1 cellular context compared by ENCODE assay signal in genomic region chr15:40160689-40161688, GRCh38.
A peak's percentile ranks its signal among the peaks of the same experiment; 100 is the strongest.
TF ChIP-seq lines count a peak whose summit lies in the region.

Gene BUB1B (plus strand): TSS chr15:40161069. CDS start chr15:40161221, 152 bp downstream.

TF ChIP-seq in K562, 482 proteins besides CTCF, POLR2A, EP300 and RAD21 (continued from another document and continues in another):
- TF ChIP-seq MGA (IDR thresholded peaks at IDR 0.05) (peak; percentile 75), HEY1 (CRISPR knock-in tag; IDR thresholded peaks at IDR 0.05; ENCODE audit: borderline replicate concordance) (no peak), ETS1 (conservative IDR thresholded peaks at IDR 0.05; ENCODE audit: control insufficient read depth, low read depth, low read length) (peak; percentile 99), WHSC1 (IDR thresholded peaks at IDR 0.05; ENCODE audit: low read length) (no peak), MTF1 (CRISPR knock-in tag; IDR thresholded peaks at IDR 0.05; ENCODE audit: borderline replicate concordance) (no peak), ZNF75A (CRISPR knock-in tag; IDR thresholded peaks at IDR 0.05) (no peak), CTCFL (IDR thresholded peaks at IDR 0.05; ENCODE audit: borderline replicate concordance, insufficient read depth, low read depth, low read length, poor library complexity, severe bottlenecking) (no peak), ZNF696 (CRISPR knock-in tag; conservative IDR thresholded peaks at IDR 0.05) (no peak), TAL1 (IDR thresholded peaks at IDR 0.05) (no peak), BRD9 (IDR thresholded peaks at IDR 0.05; ENCODE audit: low read depth, partially characterized antibody) (no peak), MXI1 (IDR thresholded peaks at IDR 0.05; ENCODE audit: low read depth, low read length) (peak; percentile 48), KAT2B (IDR thresholded peaks at IDR 0.05; ENCODE audit: low read depth, low read length) (no peak), ZBTB9 (CRISPR knock-in tag; IDR thresholded peaks at IDR 0.05) (no peak), ZNF639 (CRISPR knock-in tag; conservative IDR thresholded peaks at IDR 0.05 in 1 of 2, IDR thresholded peaks at IDR 0.05 in 1 of 2) (peak in 1 of 2 experiments; percentile 41; a peak in 1 of 4 replicates), PRPF4 (IDR thresholded peaks at IDR 0.05; ENCODE audit: insufficient read depth, low read depth, low read length, poor library complexity, severe bottlenecking) (no peak), NFIX (CRISPR knock-in tag; IDR thresholded peaks at IDR 0.05; ENCODE audit: low read depth) (no peak), ZNF431 (CRISPR knock-in tag; IDR thresholded peaks at IDR 0.05) (no peak), FOXK2 (conservative IDR thresholded peaks at IDR 0.05 in 1 of 2, IDR thresholded peaks at IDR 0.05 in 1 of 2; ENCODE audit: low read depth in 2 of 2) (peak; percentile 58 to 77; a peak in 2 of 4 replicates), ZBTB33 (CRISPR knock-in tag; IDR thresholded peaks at IDR 0.05) (no peak), EZH2 (IDR thresholded peaks at IDR 0.05; ENCODE audit: borderline replicate concordance, low read depth, low read length) (no peak), NR2C2 (CRISPR knock-in tag; IDR thresholded peaks at IDR 0.05) (peak; percentile 63), NR2C2 (tag; IDR thresholded peaks at IDR 0.05) (peak; percentile 84), ZHX1 (conservative IDR thresholded peaks at IDR 0.05; ENCODE audit: low read length) (0 out of 2 replicates have a peak, but pooled peaks have one; percentile 54), DNMT1 (IDR thresholded peaks at IDR 0.05) (peak; percentile 93; the same call in 1 of the 2 replicates), ZNF253 (CRISPR knock-in tag; conservative IDR thresholded peaks at IDR 0.05) (no peak), RBM14 (IDR thresholded peaks at IDR 0.05; ENCODE audit: borderline replicate concordance, insufficient read depth, low read depth, low read length) (no peak), RUNX1 (IDR thresholded peaks at IDR 0.05; ENCODE audit: low read depth) (no peak)
